ENCODE assay signal across 26 cellular contexts in the genomic region with DNA sequence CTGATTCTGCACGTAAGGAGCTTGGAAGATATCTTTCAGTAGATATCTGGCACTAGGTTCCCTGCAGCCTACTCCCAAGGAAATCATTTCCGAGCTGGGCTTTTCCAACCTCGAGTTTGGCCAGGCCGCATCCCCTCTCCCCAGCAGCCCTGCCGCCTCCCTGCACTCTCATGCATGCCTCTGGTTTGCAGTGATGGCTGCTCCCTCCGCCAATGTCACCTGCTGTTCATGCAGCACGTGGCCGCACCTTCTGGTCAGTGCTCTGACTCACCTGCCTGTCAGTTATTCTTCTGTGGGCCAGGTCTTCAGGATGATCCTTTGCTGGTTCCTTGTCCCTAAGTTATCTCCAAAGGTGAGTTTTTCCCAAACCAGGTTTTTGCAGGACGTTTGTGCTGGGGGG. TPM values are rescaled to one million over a fixed set of nuclear protein-coding genes. Genes with fewer than 3 reads are reported as not detected.
A peak's percentile ranks its signal among the peaks of the same experiment; 100 is the strongest.
DNase-seq lines count a peak whose midpoint lies in the region; ATAC-seq, FAIRE-seq and TF ChIP-seq lines count a peak whose summit lies in the region.
"Had no signal": no experiment of that assay in that cellular context is flagged by ENCODE, and none has a peak within 500 bp of the region (broad histone marks: within the 10 kb centered on the region; RNA-seq: fewer than 3 reads in every experiment).

No MANE protein-coding gene starts in this region.

- H3K14ac ChIP-seq in H1 (ENCODE audit: insufficient read length) (no peak overlapping the region), neuronal stem cell (ENCODE audit: low read length) (peak overlapping the region; percentile 40)

- H3K36me3 ChIP-seq in H1 (ENCODE audit: control insufficient read depth in 2 of 4, insufficient read depth in 4 of 4, low read length in 3 of 4): no peaks in the 10 kb centered on the region
- H3K36me3 ChIP-seq in neuronal stem cell (replicated peaks in 1 of 2; ENCODE audit: control insufficient read depth in 2 of 2, insufficient read depth in 2 of 2, low read length in 2 of 2): no peaks in the 10 kb centered on the region
- no peaks in the 10 kb centered on the region for H3K36me3 ChIP-seq in effector memory CD4-positive, alpha-beta T cell (ENCODE audit: control insufficient read depth, insufficient read depth, low read length)
- H3K36me3 ChIP-seq in small intestine (ENCODE audit: control insufficient read depth in 2 of 2, insufficient read depth in 2 of 2, low read length in 2 of 2): no peaks in the 10 kb centered on the region
- H3K36me3 ChIP-seq: BE2C, HAP-1 had no signal

- H3K27ac ChIP-seq in H1 (ENCODE audit: low read depth, low read length) (no peak overlapping the region), neuronal stem cell (replicated peaks; ENCODE audit: low read length) (no peak overlapping the region), small intestine (ENCODE audit: low read depth in 1 of 2, low read length in 1 of 2) (peak overlapping the region in 1 of 2 donors; percentile 51)
- H3K27ac ChIP-seq in effector memory CD4-positive, alpha-beta T cell (ENCODE audit: insufficient read depth, low read length, poor library complexity, severe bottlenecking): no peak overlapping the region
- H3K27ac ChIP-seq: 22Rv1, GM23248, SK-N-MC had no signal

- H3K9me3 ChIP-seq in H1 (ENCODE audit: insufficient read depth in 2 of 2, low read depth in 1 of 2, low read length in 1 of 2) (no peaks in the 10 kb centered on the region), neuronal stem cell (replicated peaks in 1 of 2; ENCODE audit: control insufficient read depth in 2 of 2, insufficient read depth in 1 of 2, low read depth in 1 of 2, low read length in 2 of 2) (no peaks in the 10 kb centered on the region), small intestine (ENCODE audit: control insufficient read depth, low read depth) (no peaks in the 10 kb centered on the region)
- no peaks in the 10 kb centered on the region for H3K9me3 ChIP-seq in effector memory CD4-positive, alpha-beta T cell (ENCODE audit: control insufficient read depth, low read length)
- H3K9me3 ChIP-seq: BE2C, HAP-1 had no signal

- H2BK120ac ChIP-seq in H1 (replicated peaks; ENCODE audit: low read depth, low read length) (no peak overlapping the region), neuronal stem cell (ENCODE audit: low read depth, low read length) (no peak overlapping the region)

- H3K4me1 ChIP-seq in H1 (replicated peaks in 1 of 4; ENCODE audit: control insufficient read depth in 3 of 4, insufficient read depth in 4 of 4, low read length in 3 of 4): peaks cover 0 to 6% (median 1%) of the 10 kb centered on the region in 4 experiments; a peak in 3 of 7 replicates
- H3K4me1 ChIP-seq in neuronal stem cell (ENCODE audit: control insufficient read depth in 2 of 2, insufficient read depth in 1 of 2, low read depth in 1 of 2, low read length in 2 of 2): peaks cover 0 to 10% of the 10 kb centered on the region in 2 donors
- H3K4me1 ChIP-seq in effector memory CD4-positive, alpha-beta T cell (ENCODE audit: control insufficient read depth, insufficient read depth, low read length, poor library complexity, severe bottlenecking): peaks cover 2% of the 10 kb centered on the region
- peaks cover 0 to 4% of the 10 kb centered on the region in 2 donors for H3K4me1 ChIP-seq in small intestine (ENCODE audit: control insufficient read depth in 2 of 2, insufficient read depth in 1 of 2, low read depth in 1 of 2, low read length in 1 of 2)
- H3K4me1 ChIP-seq: BE2C had no signal

- no peaks in the 10 kb centered on the region for H3K79me1 ChIP-seq in H1 (ENCODE audit: low read depth, low read length)
- H3K79me1 ChIP-seq in neuronal stem cell (ENCODE audit: low read depth, low read length): no peaks in the 10 kb centered on the region

- H3K27me3 ChIP-seq in H1 (replicated peaks in 1 of 4; ENCODE audit: control insufficient read depth in 3 of 4, extremely low read depth in 1 of 4, insufficient read depth in 3 of 4, low read length in 3 of 4) (no peaks in the 10 kb centered on the region), neuronal stem cell (ENCODE audit: control insufficient read depth in 3 of 3, insufficient read depth in 3 of 3, low read depth in 1 of 3, low read length in 3 of 3) (peaks cover 0 to 10% (median 0%) of the 10 kb centered on the region in 3 experiments), small intestine (ENCODE audit: control insufficient read depth in 2 of 2, insufficient read depth in 2 of 2, low read length in 2 of 2) (no peaks in the 10 kb centered on the region)
- H3K27me3 ChIP-seq in effector memory CD4-positive, alpha-beta T cell (replicated peaks; ENCODE audit: control insufficient read depth, insufficient read depth, low read length, poor library complexity, severe bottlenecking): no peaks in the 10 kb centered on the region
- H3K27me3 ChIP-seq: BE2C had no signal

- H2AFZ ChIP-seq in H1 (ENCODE audit: low read length): 0 out of 2 replicates have a peak overlapping the region, but pooled peaks have one; percentile 34
- H2AFZ ChIP-seq in neuronal stem cell (ENCODE audit: low read length): no peak overlapping the region
- H2AFZ ChIP-seq: GM23248 had no signal

- TF ChIP-seq RAD21 in H1 (IDR thresholded peaks at IDR 0.05 in 1 of 2, conservative IDR thresholded peaks at IDR 0.05 in 1 of 2; ENCODE audit: low read depth in 2 of 2, low read length in 2 of 2): no peak

- TF ChIP-seq EP300 in H1 (IDR thresholded peaks at IDR 0.05; ENCODE audit: borderline replicate concordance in 1 of 2, low read depth in 2 of 2, low read length in 2 of 2): no peak

- CTCF ChIA-PET in H1 (lab: Charles Lee; ENCODE audit: partially characterized antibody): interaction anchor here (0.7 to 1.0 kb wide), 3 partner anchors 11 to 140 kb away, joined by 3 to 4 read pairs (median 3); no protein-coding TSS in a partner anchor

- peak; percentile 28 for DNase-seq in DMS53 (lab: John Stamatoyannopoulos, UW)
- DNase-seq in DMS53 treated with DMSO at 0.1 percent for 48 hours (lab: John Stamatoyannopoulos, UW; ENCODE audit: unreplicated experiment): no peak
- DNase-seq in H1 (ENCODE audit: low read depth in 1 of 2, low spot score in 2 of 2): no peak
- no peak for DNase-seq in neuronal stem cell (ENCODE audit: low spot score)
- DNase-seq in NK-92 treated with Interleukin-12 subunit alpha and Interleukin-12 subunit beta, amount 100 ng/mL, for 24 hours (lab: John Stamatoyannopoulos, UW): no peak
- DNase-seq in effector memory CD4-positive, alpha-beta T cell: no peak
- DNase-seq in small intestine: no peak
- DNase-seq: BE2C; CD8-positive, alpha-beta memory T cell; GM23248; NCI-H1048; NCI-H1417; NCI-H1694; NCI-H2029 treated with DMSO at 0.1 percent for 48 hours; NCI-H2227 treated with DMSO at 0.1 percent for 48 hours; NCI-H526 treated with DMSO at 0.1 percent for 48 hours; SIG-M5 had no signal

- H2BK20ac ChIP-seq in H1 (ENCODE audit: low read length): no peak overlapping the region

- H3K4ac ChIP-seq in H1 (replicated peaks; ENCODE audit: insufficient read length, low read depth, low read length): no peak overlapping the region
- no peak overlapping the region for H3K4ac ChIP-seq in neuronal stem cell (ENCODE audit: low read length)

- H3K9ac ChIP-seq in H1 (replicated peaks in 1 of 4; ENCODE audit: extremely low read depth in 1 of 4, low read depth in 3 of 4, low read length in 3 of 4) (no peak overlapping the region), neuronal stem cell (ENCODE audit: low read depth, low read length, poor library complexity) (no peak overlapping the region)
- H3K9ac ChIP-seq: GM23248 had no signal

- FAIRE-seq in H1 (lab: Jason Lieb, UNC) (no peak), small intestine (lab: Jason Lieb, UNC) (no peak)
- FAIRE-seq: G401.6, RCC 7860 had no signal

- H3K4me2 ChIP-seq in H1 (ENCODE audit: insufficient read depth in 1 of 2, low read depth in 2 of 2, low read length in 2 of 2) (no peak overlapping the region), neuronal stem cell (ENCODE audit: insufficient read depth, low read length, poor library complexity, severe bottlenecking) (no peak overlapping the region)

- H2BK5ac ChIP-seq in H1 (ENCODE audit: low read depth, low read length) (no peak overlapping the region; the same call in 1 of the 2 replicates), neuronal stem cell (ENCODE audit: low read length) (no peak overlapping the region)

- H3K23ac ChIP-seq in H1 (ENCODE audit: insufficient read length) (no peak overlapping the region), neuronal stem cell (ENCODE audit: low read depth, low read length, poor library complexity) (no peak overlapping the region)

- 0 out of 2 replicates have a peak overlapping the region, but pooled peaks have one; percentile 8 for H2BK15ac ChIP-seq in H1 (ENCODE audit: low read length)
- H2BK15ac ChIP-seq in neuronal stem cell (ENCODE audit: low read length): no peak overlapping the region

- H3K79me2 ChIP-seq in H1 (ENCODE audit: control insufficient read depth in 1 of 2, insufficient read depth in 2 of 2, low read length in 2 of 2): no peaks in the 10 kb centered on the region

- POLR2A ChIA-PET in H1 (lab: Charles Lee; ENCODE audit: partially characterized antibody): no interaction called here

- H4K8ac ChIP-seq in H1 (ENCODE audit: extremely low read depth, insufficient read depth, low read length) (no peak overlapping the region), neuronal stem cell (ENCODE audit: low read depth, low read length) (no peak overlapping the region)

- H4K5ac ChIP-seq in H1 (ENCODE audit: insufficient read length, low read depth, low read length): no peak overlapping the region

- ATAC-seq in HG02571 (IDR thresholded peaks at IDR 0.05; ENCODE audit: unreplicated experiment): no peak

- WGBS in H1 (ENCODE audit: extremely low coverage in 1 of 2, insufficient coverage in 1 of 2, insufficient read length in 1 of 2, insufficient replicate concordance in 2 of 2, low coverage in 1 of 2, low lambda C conversion rate in 2 of 2, missing lambda C conversion rate in 1 of 2), 2 experiments: 83% methylated on average over 9 of the region's 9 CpGs; no CpG with 5 or more reads in 1 of the 2 experiments
- WGBS in neuronal stem cell (ENCODE audit: extremely low coverage in 2 of 2, insufficient read length in 2 of 2, insufficient replicate concordance in 1 of 2), 2 donors: no CpG with 5 or more reads among the region's 9 CpGs
- WGBS in small intestine, 3 donors: 67 to 79% (median 75%) methylated on average over 9 of the region's 9 CpGs

- no peak overlapping the region for H3K56ac ChIP-seq in H1 (replicated peaks; ENCODE audit: insufficient read length, low read depth, low read length)

- no peaks in the 10 kb centered on the region for H4K20me1 ChIP-seq in H1 (replicated peaks in 1 of 2; ENCODE audit: control insufficient read depth in 1 of 2, insufficient read depth in 2 of 2, low read length in 2 of 2)

- H2AK5ac ChIP-seq in H1 (ENCODE audit: low read depth, low read length): 0 out of 2 replicates have a peak overlapping the region, but pooled peaks have one; percentile 53
- no peak overlapping the region for H2AK5ac ChIP-seq in neuronal stem cell (ENCODE audit: low read depth, low read length)

- H4K91ac ChIP-seq in H1 (replicated peaks; ENCODE audit: insufficient read length, low read length) (no peak overlapping the region), neuronal stem cell (ENCODE audit: low read depth, low read length, poor library complexity) (no peak overlapping the region)

- TF ChIP-seq CTCF in H1 (IDR thresholded peaks at IDR 0.05; ENCODE audit: control extremely low read depth in 1 of 3, insufficient read depth in 1 of 3, low read depth in 1 of 3, low read length in 3 of 3): no peak

- no peak overlapping the region for H3K18ac ChIP-seq in H1 (ENCODE audit: extremely low read depth, low read length)
- no peak overlapping the region for H3K18ac ChIP-seq in neuronal stem cell (ENCODE audit: low read length)

- H3K4me3 ChIP-seq in H1 (ENCODE audit: extremely low read depth in 1 of 4, insufficient read depth in 2 of 4, low read depth in 3 of 4, low read length in 4 of 4) (no peak overlapping the region), neuronal stem cell (ENCODE audit: low read length in 2 of 2) (no peak overlapping the region), small intestine (ENCODE audit: low read depth in 1 of 2, low read length in 2 of 2) (no peak overlapping the region)
- no peak overlapping the region for H3K4me3 ChIP-seq in effector memory CD4-positive, alpha-beta T cell (ENCODE audit: insufficient read depth, low read depth, low read length, poor library complexity, severe bottlenecking)
- H3K4me3 ChIP-seq: GM23248, HAP-1, SK-N-MC had no signal

- H2BK12ac ChIP-seq in H1 (ENCODE audit: low read depth, low read length) (no peak overlapping the region), neuronal stem cell (ENCODE audit: low read length) (no peak overlapping the region)

- no peak for TF ChIP-seq POLR2A in H1 (IDR thresholded peaks at IDR 0.05; ENCODE audit: control extremely low read depth in 1 of 2, low read depth in 2 of 2, low read length in 2 of 2)

- H3K23me2 ChIP-seq in H1 (ENCODE audit: low read depth, low read length): peaks cover 3% of the 10 kb centered on the region

RNA-seq across cellular contexts. Expression of a gene that starts 50.6 kb away (rescaled TPM):
- total RNA-seq in H1 (2021; fragmentation: NEBNext Ultra II Directional; extraction: Animal tissue kit (Norgen Biotek cat#: 25700)): 13.3 and 13.4 TPM in 2 replicates
- 25.6 and 30.7 TPM in 2 replicates for polyA plus RNA-seq in H1 (2011; rRNA removed)
- 32.7 TPM for polyA plus RNA-seq in H1 (2011; cell fraction: cytosol; rRNA removed)
- polyA plus RNA-seq in H1 (2011; cell fraction: nucleus; rRNA removed): 53.0 TPM
- polyA plus RNA-seq in H1 (2012, experiment 1 of 2): 9.2 to 19.0 TPM (median 16.3 TPM) in 4 replicates
- 12.0 TPM for polyA plus RNA-seq in H1 (2012, experiment 2 of 2)
- 8.6 TPM for polyA plus RNA-seq in H1 (2013, experiment 1 of 2)
- 7.8 TPM for polyA plus RNA-seq in H1 (2013, experiment 2 of 2)
- polyA minus RNA-seq in H1 (2011; rRNA and poly(A)+ RNA removed): 27.7 and 30.0 TPM in 2 replicates
- 26.3 TPM for polyA minus RNA-seq in H1 (2011; cell fraction: cytosol; rRNA and poly(A)+ RNA removed)
- polyA minus RNA-seq in H1 (2011; cell fraction: nucleus; rRNA and poly(A)+ RNA removed): 26.0 TPM
- 3.5 TPM for polyA plus RNA-seq in neuronal stem cell (2013, experiment 1 of 2)
- polyA plus RNA-seq in neuronal stem cell (2013, experiment 2 of 2): 3.6 TPM
- polyA plus RNA-seq in small intestine: 1 to 10 TPM in 1 of 3 donors, under 1 TPM in 2; 0.27 to 1.8 (median 0.67) TPM
- polyA plus RNA-seq: GM23248 had no signal

RNA-seq across cellular contexts. Expression of a gene that starts 54.0 kb away (rescaled TPM):
- total RNA-seq in H1 (2021; fragmentation: NEBNext Ultra II Directional; extraction: Animal tissue kit (Norgen Biotek cat#: 25700)): not detected in 2 replicates
- not detected in 2 replicates for polyA plus RNA-seq in H1 (2011; rRNA removed)
- not detected for polyA plus RNA-seq in H1 (2011; cell fraction: cytosol; rRNA removed)
- not detected for polyA plus RNA-seq in H1 (2011; cell fraction: nucleus; rRNA removed)
- not detected in 4 replicates for polyA plus RNA-seq in H1 (2012, experiment 1 of 2)
- polyA plus RNA-seq in H1 (2012, experiment 2 of 2): not detected
- polyA plus RNA-seq in H1 (2013, experiment 1 of 2): not detected
- polyA plus RNA-seq in H1 (2013, experiment 2 of 2): not detected
- polyA minus RNA-seq in H1 (2011; rRNA and poly(A)+ RNA removed): not detected in 2 replicates
- not detected for polyA minus RNA-seq in H1 (2011; cell fraction: cytosol; rRNA and poly(A)+ RNA removed)
- not detected for polyA minus RNA-seq in H1 (2011; cell fraction: nucleus; rRNA and poly(A)+ RNA removed)
- not detected for polyA plus RNA-seq in neuronal stem cell (2013, experiment 1 of 2)
- polyA plus RNA-seq in neuronal stem cell (2013, experiment 2 of 2): not detected
- polyA plus RNA-seq in small intestine: under 1 TPM in 1 of 3 donors, not detected in 2; 0.10 TPM
- total RNA-seq: CD8-positive, alpha-beta memory T cell; GM23248; OCI-LY7 had no signal
- polyA plus RNA-seq: CD14-positive monocyte; CD8-positive, alpha-beta memory T cell; GM23248; IgD-negative memory B cell had no signal
